8 cellular contexts compared by ENCODE assay signal in genomic region chr2:166375205-166375735, GRCh38. TPM values are rescaled to one million over a fixed set of nuclear protein-coding genes. Genes with fewer than 3 reads are reported as not detected.
A peak's percentile ranks its signal among the peaks of the same experiment; 100 is the strongest.
DNase-seq lines count a peak whose midpoint lies in the region; ATAC-seq, FAIRE-seq and TF ChIP-seq lines count a peak whose summit lies in the region.

No MANE protein-coding gene starts in this region.

- intact Hi-C loops in natural killer cell (cut with micrococcal nuclease): no loop called here

- TF ChIP-seq RAD21 in H1 (IDR thresholded peaks at IDR 0.05 in 1 of 2, conservative IDR thresholded peaks at IDR 0.05 in 1 of 2; ENCODE audit: low read depth in 2 of 2, low read length in 2 of 2): no peak

- no peaks in the 10 kb centered on the region for H3K9me3 ChIP-seq in H1 (ENCODE audit: insufficient read depth in 2 of 2, low read depth in 1 of 2, low read length in 1 of 2)

- TF ChIP-seq POLR2A in H1 (IDR thresholded peaks at IDR 0.05; ENCODE audit: control extremely low read depth in 1 of 2, low read depth in 2 of 2, low read length in 2 of 2): no peak

- 6% methylated on average over 8 of the region's 17 CpGs; no CpG with 5 or more reads in 1 of the 2 experiments for WGBS in H1 (ENCODE audit: extremely low coverage in 1 of 2, insufficient coverage in 1 of 2, insufficient read length in 1 of 2, insufficient replicate concordance in 2 of 2, low coverage in 1 of 2, low lambda C conversion rate in 2 of 2, missing lambda C conversion rate in 1 of 2), 2 experiments

- H3K4me1 ChIP-seq in H1 (replicated peaks in 1 of 4; ENCODE audit: control insufficient read depth in 3 of 4, insufficient read depth in 4 of 4, low read length in 3 of 4): peaks cover 0 to 13% (median 9%) of the 10 kb centered on the region in 4 experiments; a peak in 5 of 7 replicates

- H3K56ac ChIP-seq in H1 (replicated peaks; ENCODE audit: insufficient read length, low read depth, low read length): no peak overlapping the region

- H3K9ac ChIP-seq in H1 (replicated peaks in 1 of 4; ENCODE audit: extremely low read depth in 1 of 4, low read depth in 3 of 4, low read length in 3 of 4): peak overlapping the region in 2 of 4 experiments; percentile 20 to 23; a peak in 3 of 7 replicates

- no peaks in the 10 kb centered on the region for H3K36me3 Mint-ChIP-seq in natural killer cell

- H3K4me1 Mint-ChIP-seq in natural killer cell: peaks cover 11% of the 10 kb centered on the region in 2 donors

- TF ChIP-seq EP300 in H1 (IDR thresholded peaks at IDR 0.05; ENCODE audit: borderline replicate concordance in 1 of 2, low read depth in 2 of 2, low read length in 2 of 2): no peak

- no peak overlapping the region for H3K27ac Mint-ChIP-seq in natural killer cell

- CTCF ChIA-PET in H1 (lab: Charles Lee; ENCODE audit: partially characterized antibody): interaction anchor here (0.6 to 2.6 kb wide), 12 partner anchors 9 to 196 kb away, joined by 3 to 15 read pairs (median 3); no protein-coding TSS in a partner anchor

- H2BK12ac ChIP-seq in H1 (ENCODE audit: low read depth, low read length): no peak overlapping the region

- H3K4me2 ChIP-seq in H1 (ENCODE audit: insufficient read depth in 1 of 2, low read depth in 2 of 2, low read length in 2 of 2): peak overlapping the region; percentile 75 to 78

- H3K4me3 ChIP-seq in H1 (ENCODE audit: extremely low read depth in 1 of 4, insufficient read depth in 2 of 4, low read depth in 3 of 4, low read length in 4 of 4): peak overlapping the region; percentile 75 to 87 (median 80)

- H4K20me1 ChIP-seq in H1 (replicated peaks in 1 of 2; ENCODE audit: control insufficient read depth in 1 of 2, insufficient read depth in 2 of 2, low read length in 2 of 2): no peaks in the 10 kb centered on the region

- H3K4ac ChIP-seq in H1 (replicated peaks; ENCODE audit: insufficient read length, low read depth, low read length): no peak overlapping the region

- no peak overlapping the region for H2BK120ac ChIP-seq in H1 (replicated peaks; ENCODE audit: low read depth, low read length)

- H2AK5ac ChIP-seq in H1 (ENCODE audit: low read depth, low read length): no peak overlapping the region

- H3K36me3 ChIP-seq in H1 (ENCODE audit: control insufficient read depth in 2 of 4, insufficient read depth in 4 of 4, low read length in 3 of 4): no peaks in the 10 kb centered on the region

- H3K79me1 ChIP-seq in H1 (ENCODE audit: low read depth, low read length): no peaks in the 10 kb centered on the region

- no peak overlapping the region for H2BK20ac ChIP-seq in H1 (ENCODE audit: low read length)

- POLR2A ChIA-PET in H1 (lab: Charles Lee; ENCODE audit: partially characterized antibody): interaction anchor here (1.2 kb wide), 1 partner anchor 10 kb away, joined by 3 read pairs; no protein-coding TSS in a partner anchor

- no peak overlapping the region for H3K27ac ChIP-seq in H1 (ENCODE audit: low read depth, low read length)

- H4K8ac ChIP-seq in H1 (ENCODE audit: extremely low read depth, insufficient read depth, low read length): peak overlapping the region; percentile 76; the same call in 1 of the 2 replicates

- peak overlapping the region; percentile 49; the same call in 1 of the 2 replicates for H2BK5ac ChIP-seq in H1 (ENCODE audit: low read depth, low read length)

- no peak overlapping the region for H3K23ac ChIP-seq in H1 (ENCODE audit: insufficient read length)

- H4K91ac ChIP-seq in H1 (replicated peaks; ENCODE audit: insufficient read length, low read length): no peak overlapping the region

- H3K79me2 ChIP-seq in H1 (ENCODE audit: control insufficient read depth in 1 of 2, insufficient read depth in 2 of 2, low read length in 2 of 2): no peaks in the 10 kb centered on the region

- no peak; a peak in 1 of 4 replicates for TF ChIP-seq CTCF in H1 (IDR thresholded peaks at IDR 0.05; ENCODE audit: control extremely low read depth in 1 of 3, insufficient read depth in 1 of 3, low read depth in 1 of 3, low read length in 3 of 3)
- no peak for TF ChIP-seq CTCF in natural killer cell (IDR thresholded peaks at IDR 0.05)

- H3K27me3 Mint-ChIP-seq in natural killer cell (ENCODE audit: low read depth in 2 of 2): peaks cover 3 to 6% of the 10 kb centered on the region in 2 donors

- H2BK15ac ChIP-seq in H1 (ENCODE audit: low read length): peak overlapping the region; percentile 36; the same call in 1 of the 2 replicates

- no peak for FAIRE-seq in H1 (lab: Jason Lieb, UNC)

- no peak overlapping the region for H4K5ac ChIP-seq in H1 (ENCODE audit: insufficient read length, low read depth, low read length)

- ATAC-seq in GM19395 (IDR thresholded peaks at IDR 0.05; ENCODE audit: unreplicated experiment) (peak; percentile 57), natural killer cell (peak in 2 of 3 donors; percentile 17 to 30), GM18907 (IDR thresholded peaks at IDR 0.05; ENCODE audit: unreplicated experiment) (no peak), HG02571 (IDR thresholded peaks at IDR 0.05; ENCODE audit: unreplicated experiment) (no peak)

- peak overlapping the region; percentile 76 for H3K4me3 Mint-ChIP-seq in natural killer cell

- peaks cover 13% of the 10 kb centered on the region for H3K23me2 ChIP-seq in H1 (ENCODE audit: low read depth, low read length)

- no peaks in the 10 kb centered on the region; a peak in 1 of 7 replicates for H3K27me3 ChIP-seq in H1 (replicated peaks in 1 of 4; ENCODE audit: control insufficient read depth in 3 of 4, extremely low read depth in 1 of 4, insufficient read depth in 3 of 4, low read length in 3 of 4)

- peak; percentile 9 for DNase-seq in Ammon's horn (ENCODE audit: low spot score)
- DNase-seq in NCI-H2227 treated with DMSO at 0.1 percent for 48 hours (lab: John Stamatoyannopoulos, UW): peak; percentile 95
- no peak for DNase-seq in H1 (ENCODE audit: low read depth in 1 of 2, low spot score in 2 of 2)
- DNase-seq in natural killer cell: no peak
- DNase-seq in stimulated activated CD4-positive, alpha-beta T cell treated with anti-CD3 and anti-CD28 coated beads, Interleukin-4, amount 100 ng/mL, for 4 hours: no peak

- no peak overlapping the region for H3K14ac ChIP-seq in H1 (ENCODE audit: insufficient read length)

- H2AFZ ChIP-seq in H1 (ENCODE audit: low read length): peak overlapping the region; percentile 38

- H3K18ac ChIP-seq in H1 (ENCODE audit: extremely low read depth, low read length): 0 out of 2 replicates have a peak overlapping the region, but pooled peaks have one; percentile 4

- H3K9me3 Mint-ChIP-seq in natural killer cell: peaks cover 0 to 2% of the 10 kb centered on the region in 2 donors

TF ChIP-seq in H1, 55 proteins besides CTCF, POLR2A, EP300 and RAD21:
- TF ChIP-seq SIN3A (conservative IDR thresholded peaks at IDR 0.05 in 1 of 2, IDR thresholded peaks at IDR 0.05 in 1 of 2; ENCODE audit: low read depth in 1 of 2, low read length in 2 of 2) (peak in 1 of 2 experiments; percentile 0; a peak in 1 of 4 replicates), NRF1 (IDR thresholded peaks at IDR 0.05; ENCODE audit: low read depth, low read length) (no peak), E2F6 (IDR thresholded peaks at IDR 0.05) (peak; percentile 34; the same call in 1 of the 2 replicates), SAP30 (IDR thresholded peaks at IDR 0.05; ENCODE audit: insufficient read depth, insufficient replicate concordance, low read length) (peak; percentile 53)

RNA-seq across cellular contexts. Expression of gene SCN9A, which starts 0.5 kb away (rescaled TPM):
- 6.1 and 6.2 TPM in 2 replicates for total RNA-seq in H1 (2021; fragmentation: NEBNext Ultra II Directional; extraction: Animal tissue kit (Norgen Biotek cat#: 25700))
- 1.6 and 2.0 TPM in 2 replicates for polyA plus RNA-seq in H1 (2011; rRNA removed)
- 2.3 TPM for polyA plus RNA-seq in H1 (2011; cell fraction: cytosol; rRNA removed)
- polyA plus RNA-seq in H1 (2011; cell fraction: nucleus; rRNA removed): 4.0 TPM
- polyA plus RNA-seq in H1 (2012, experiment 1 of 2): 1.0 to 4.0 TPM (median 2.1 TPM) in 4 replicates
- 0.18 TPM for polyA plus RNA-seq in H1 (2012, experiment 2 of 2)
- polyA plus RNA-seq in H1 (2013, experiment 1 of 2): 6.0 TPM
- polyA plus RNA-seq in H1 (2013, experiment 2 of 2): 5.2 TPM
- polyA minus RNA-seq in H1 (2011; rRNA and poly(A)+ RNA removed): 13.7 and 15.7 TPM in 2 replicates
- 4.3 TPM for polyA minus RNA-seq in H1 (2011; cell fraction: cytosol; rRNA and poly(A)+ RNA removed)
- 17.8 TPM for polyA minus RNA-seq in H1 (2011; cell fraction: nucleus; rRNA and poly(A)+ RNA removed)
- total RNA-seq in natural killer cell: 1 to 10 TPM in 1 of 3 donors, under 1 TPM in 2; 0.28 to 1.4 (median 0.39) TPM

Comparison
In these comparisons a context has a peak if more than half of its experiments do, and no peak if none do; other contexts are left out.
1. DNase-seq: peak in Ammon's horn (single experiment) and NCI-H2227 treated with DMSO at 0.1 percent for 48 hours (single experiment); none in H1 (0 of 2), natural killer cell (single experiment) and stimulated activated CD4-positive, alpha-beta T cell treated with anti-CD3 and anti-CD28 coated beads, Interleukin-4, amount 100 ng/mL, for 4 hours (0 of 2).
2. ATAC-seq: peak in GM19395 (single experiment) and natural killer cell (2 of 3); none in GM18907 (single experiment) and HG02571 (single experiment).